In the genomic region with DNA sequence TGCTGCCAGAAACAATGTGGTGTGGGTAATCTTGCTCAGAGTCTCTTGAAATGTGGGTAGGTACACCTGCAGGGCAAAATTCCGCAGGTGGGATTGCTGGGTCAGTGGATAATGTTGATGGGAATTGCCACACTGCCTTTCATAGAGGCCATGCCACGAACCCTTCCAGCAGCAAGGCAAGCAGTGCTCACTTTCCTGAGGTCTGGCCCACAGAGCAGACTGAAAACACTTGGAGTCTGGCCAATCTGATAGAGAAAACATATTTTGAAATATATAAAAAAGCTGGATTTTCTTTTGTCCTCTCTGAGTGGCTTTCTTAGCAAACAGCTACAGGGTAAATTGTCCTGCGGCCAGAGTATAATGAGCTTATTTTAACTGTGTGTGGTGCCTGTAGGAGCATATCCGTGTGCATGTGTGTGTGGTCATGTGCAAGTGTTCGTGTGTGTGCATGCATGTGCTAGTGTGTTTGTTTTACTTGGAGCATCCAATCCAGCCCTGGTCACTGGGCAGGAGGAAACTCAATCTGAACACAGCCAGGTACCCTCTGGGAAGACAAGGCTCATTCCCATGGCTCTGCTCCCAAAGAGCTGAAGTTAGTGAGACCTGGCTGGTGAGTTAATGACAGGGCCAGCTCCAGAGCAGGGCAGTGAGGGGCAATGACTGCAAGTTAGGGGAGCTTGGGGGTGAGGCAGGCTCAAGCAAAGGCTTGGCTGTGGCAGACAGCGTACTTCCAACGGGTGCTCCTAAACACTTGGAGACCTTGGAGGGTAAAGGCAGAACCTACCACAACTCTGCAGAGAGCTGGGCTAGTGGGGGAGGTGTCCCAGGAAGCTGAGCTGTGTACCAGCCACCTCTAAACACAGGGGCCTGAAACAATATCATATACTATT, we compare ENCODE assay signal across 9 cellular contexts.
A peak's percentile ranks its signal among the peaks of the same experiment; 100 is the strongest.
DNase-seq lines count a peak whose midpoint lies in the region; ATAC-seq and TF ChIP-seq lines count a peak whose summit lies in the region.
"Had no signal": no experiment of that assay in that cellular context is flagged by ENCODE, and none has a peak within 500 bp of the region (broad histone marks: within the 10 kb centered on the region; RNA-seq: fewer than 3 reads in every experiment).

No MANE protein-coding gene starts in this region.

- intact Hi-C loops in OCI-LY7 (cut with micrococcal nuclease; ENCODE audit: unreplicated experiment) = no loop called here
- intact Hi-C loops in sigmoid colon (cut with DNase I) = no loop called here

- no peaks in the 10 kb centered on the region for H3K79me2 ChIP-seq in OCI-LY7 (ENCODE audit: insufficient read depth, low read depth, low read length)

- no peaks in the 10 kb centered on the region for H3K9me2 ChIP-seq in OCI-LY7 (ENCODE audit: insufficient read depth, low read length)

- no peaks in the 10 kb centered on the region for H3K27me3 Mint-ChIP-seq in stimulated activated naive CD8-positive, alpha-beta T cell treated with anti-CD3 and anti-CD28 coated beads, Interleukin-15, amount 100 ng/mL, for 72 hours

- H3K4me3 ChIP-seq in OCI-LY7 (ENCODE audit: low read depth, low read length, poor library complexity, severe bottlenecking) (peak overlapping the region; percentile 49), sigmoid colon (no peak overlapping the region)

- peak overlapping the region; percentile 75 for H3K4me2 ChIP-seq in OCI-LY7 (ENCODE audit: low read length)

- no peak overlapping the region for H3K27ac Mint-ChIP-seq in stimulated activated naive CD8-positive, alpha-beta T cell treated with anti-CD3 and anti-CD28 coated beads, Interleukin-15, amount 100 ng/mL, for 72 hours
- H3K27ac Mint-ChIP-seq: natural killer cell treated with Interleukin-12 subunit alpha and Interleukin-12 subunit beta and Interleukin-15 and Interleukin-18, amount 100 ng/mL, for 72 hours had no signal

- 83 to 84% methylated on average over 7 of the region's 7 CpGs for WGBS in sigmoid colon, 2 donors

- POLR2A ChIA-PET in OCI-LY7 (lab: Charles Lee) = interaction anchor here (0.9 to 1.3 kb wide), 4 partner anchors 18 to 119 kb away, joined by 3 read pairs; no protein-coding TSS in a partner anchor

- H3K4me1 Mint-ChIP-seq in stimulated activated naive CD8-positive, alpha-beta T cell treated with anti-CD3 and anti-CD28 coated beads, Interleukin-15, amount 100 ng/mL, for 72 hours = no peaks in the 10 kb centered on the region

- no peak for TF ChIP-seq EP300 in sigmoid colon (IDR thresholded peaks at IDR 0.05)

- TF ChIP-seq CTCF in OCI-LY7 (conservative IDR thresholded peaks at IDR 0.05; ENCODE audit: low read length) = no peak
- no peak for TF ChIP-seq CTCF in sigmoid colon (IDR thresholded peaks at IDR 0.05)

- no peaks in the 10 kb centered on the region for H3K9me3 Mint-ChIP-seq in stimulated activated naive CD8-positive, alpha-beta T cell treated with anti-CD3 and anti-CD28 coated beads, Interleukin-15, amount 100 ng/mL, for 72 hours
- H3K9me3 Mint-ChIP-seq: natural killer cell treated with Interleukin-12 subunit alpha and Interleukin-12 subunit beta and Interleukin-15 and Interleukin-18, amount 100 ng/mL, for 72 hours had no signal

- H3K4me1 ChIP-seq in OCI-LY7 (ENCODE audit: insufficient read depth, low read length, poor library complexity, severe bottlenecking) = peaks cover 36% of the 10 kb centered on the region
- no peaks in the 10 kb centered on the region for H3K4me1 ChIP-seq in sigmoid colon

- CTCF ChIA-PET in OCI-LY7 (lab: Charles Lee; ENCODE audit: unreplicated experiment) = interaction anchor here (0.7 kb wide), 1 partner anchor 93 kb away, joined by 3 read pairs; no protein-coding TSS in a partner anchor

- H3K27me3 ChIP-seq in sigmoid colon = peaks cover 0 to 7% (median 0%) of the 10 kb centered on the region in 3 donors

- H4K20me1 ChIP-seq in OCI-LY7 (ENCODE audit: insufficient read depth, low read length) = no peaks in the 10 kb centered on the region

- no peak for TF ChIP-seq POLR2A in sigmoid colon (IDR thresholded peaks at IDR 0.05)

- no peak for ATAC-seq in stimulated activated naive CD8-positive, alpha-beta T cell treated with anti-CD3 and anti-CD28 coated beads, Interleukin-15, amount 100 ng/mL, for 72 hours

- DNase-seq in GM03348 (ENCODE audit: low spot score) = peak; percentile 65
- DNase-seq in OCI-LY7 (ENCODE audit: low spot score) = no peak
- no peak for DNase-seq in epithelial cell of prostate (ENCODE audit: low read depth, low spot score)
- peak; percentile 47 for DNase-seq in sigmoid colon
- DNase-seq in activated CD4-positive, CD25-positive, alpha-beta regulatory T cell (lab: John Stamatoyannopoulos, UW) = no peak
- DNase-seq in SKM-1 (lab: John Stamatoyannopoulos, UW; ENCODE audit: unreplicated experiment) = no peak
- DNase-seq in stimulated activated naive CD8-positive, alpha-beta T cell treated with anti-CD3 and anti-CD28 coated beads, Interleukin-15, amount 100 ng/mL, for 72 hours = no peak
- DNase-seq: amygdala had no signal

- H3K9me3 ChIP-seq in OCI-LY7 (ENCODE audit: low read length) = peaks cover 20% of the 10 kb centered on the region
- H3K9me3 ChIP-seq in sigmoid colon = no peaks in the 10 kb centered on the region

- H2AFZ ChIP-seq in OCI-LY7 (ENCODE audit: low read length) = peak overlapping the region; percentile 84; the same call in 1 of the 2 replicates

- no TSS peak for BruUV-seq in OCI-LY7 (replicated peaks; lab: Mats Ljungman, UMichigan)

- H3K4me3 Mint-ChIP-seq in stimulated activated naive CD8-positive, alpha-beta T cell treated with anti-CD3 and anti-CD28 coated beads, Interleukin-15, amount 100 ng/mL, for 72 hours = no peak overlapping the region
- H3K4me3 Mint-ChIP-seq: natural killer cell treated with Interleukin-12 subunit alpha and Interleukin-12 subunit beta and Interleukin-15 and Interleukin-18, amount 100 ng/mL, for 72 hours had no signal

- H3K36me3 ChIP-seq in OCI-LY7 (ENCODE audit: insufficient read depth, low read length) (no peaks in the 10 kb centered on the region), sigmoid colon (no peaks in the 10 kb centered on the region)

- H3K27ac ChIP-seq in OCI-LY7 (ENCODE audit: low read depth, low read length, poor library complexity, severe bottlenecking) (peak overlapping the region; percentile 94), epithelial cell of prostate (peak overlapping the region; percentile 90), sigmoid colon (no peak overlapping the region)

Comparison
In these comparisons a context has a peak if more than half of its experiments do, and no peak if none do; other contexts are left out.
1. DNase-seq: peak in GM03348 (single experiment) and sigmoid colon (single experiment); none in OCI-LY7 (single experiment), epithelial cell of prostate (single experiment), activated CD4-positive, CD25-positive, alpha-beta regulatory T cell (0 of 4), SKM-1 (single experiment) and stimulated activated naive CD8-positive, alpha-beta T cell treated with anti-CD3 and anti-CD28 coated beads, Interleukin-15, amount 100 ng/mL, for 72 hours (0 of 2).
2. H3K27ac ChIP-seq: peak in OCI-LY7 (single experiment) and epithelial cell of prostate (single experiment); none in sigmoid colon (0 of 4).